ENCODE assay signal across 8 cellular contexts in the genomic region with DNA sequence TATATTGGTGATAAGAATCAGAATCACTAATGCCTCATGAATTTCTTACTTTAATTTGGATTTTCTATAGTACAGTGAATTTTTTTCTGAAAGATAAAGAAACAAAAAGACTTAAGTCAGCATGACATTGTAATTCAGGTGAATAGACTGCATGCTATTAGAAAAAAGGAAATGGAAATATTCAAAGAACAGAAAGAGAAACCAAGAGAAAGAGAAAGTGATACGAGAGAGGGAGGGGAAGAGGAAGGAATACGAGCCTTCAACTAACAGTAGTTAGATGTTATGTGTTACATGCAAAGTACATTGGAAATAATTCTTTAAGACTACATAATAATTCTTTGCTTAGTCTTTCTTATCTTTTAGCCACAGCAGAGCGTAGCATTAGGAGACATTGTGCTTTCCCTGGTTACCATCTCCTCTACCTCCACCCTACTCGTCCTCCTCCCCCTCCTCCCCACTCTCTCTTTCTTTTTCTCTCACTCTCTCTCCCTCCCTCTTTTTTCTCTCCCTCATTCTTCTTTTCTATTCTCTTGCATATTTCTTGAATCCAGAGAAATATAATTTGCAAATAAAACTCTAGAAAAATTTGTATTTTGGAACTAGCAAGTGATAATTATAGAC. TPM values are rescaled to one million over a fixed set of nuclear protein-coding genes. Genes with fewer than 3 reads are reported as not detected.
DNase-seq lines count a peak whose midpoint lies in the region; ATAC-seq and TF ChIP-seq lines count a peak whose summit lies in the region.

No MANE protein-coding gene starts in this region.

- H3K4me1 ChIP-seq in DND-41 (ENCODE audit: insufficient read depth, low read length), result no peaks in the 10 kb centered on the region

- ATAC-seq in DND-41 (ENCODE audit: insufficient read depth, low read depth) (peak; percentile 70), GM19455 (IDR thresholded peaks at IDR 0.05; ENCODE audit: unreplicated experiment) (peak; percentile 94), HG03439 (IDR thresholded peaks at IDR 0.05; ENCODE audit: unreplicated experiment) (peak; percentile 94)

- no peaks in the 10 kb centered on the region for H3K36me3 ChIP-seq in DND-41 (ENCODE audit: insufficient read depth, low read length)

- TF ChIP-seq CTCF in DND-41 (IDR thresholded peaks at IDR 0.05; ENCODE audit: borderline replicate concordance, extremely low read depth, low read length, poor library complexity, severe bottlenecking), result no peak

- H3K9ac ChIP-seq in DND-41 (ENCODE audit: low read depth, low read length), result no peak overlapping the region

- no peaks in the 10 kb centered on the region for H3K9me3 ChIP-seq in DND-41 (ENCODE audit: insufficient read depth, low read length, severe bottlenecking)

- no peak overlapping the region for H3K4me3 ChIP-seq in DND-41 (ENCODE audit: low read depth in 1 of 2, low read length in 2 of 2)

- no peaks in the 10 kb centered on the region for H4K20me1 ChIP-seq in DND-41 (ENCODE audit: insufficient read depth, low read length)

- no peaks in the 10 kb centered on the region for H3K79me2 ChIP-seq in DND-41 (ENCODE audit: insufficient read depth, low read length)

- no peaks in the 10 kb centered on the region for H3K27me3 ChIP-seq in DND-41 (ENCODE audit: insufficient read depth, low read length, poor library complexity)

- no peak overlapping the region for H3K27ac ChIP-seq in DND-41 (ENCODE audit: low read length)

- DNase-seq in DND-41, result no peak
- DNase-seq in dermis microvascular lymphatic vessel endothelial cell (ENCODE audit: low read depth in 2 of 2), result peak; percentile 21 to 27
- DNase-seq in globus pallidus (ENCODE audit: low spot score), result no peak
- DNase-seq in cortex of kidney (lab: John Stamatoyannopoulos, UW), result no peak
- no peak for DNase-seq in SHP77 treated with DMSO at 0.1 percent for 48 hours (lab: John Stamatoyannopoulos, UW)
- DNase-seq in islet precursor cell, result no peak

- H2AFZ ChIP-seq in DND-41 (ENCODE audit: low read depth, low read length), result no peak overlapping the region

- H3K4me2 ChIP-seq in DND-41 (ENCODE audit: insufficient read depth, low read length), result no peak overlapping the region

RNA-seq across cellular contexts. Expression of gene ADGRL4, which starts 46.4 kb away (rescaled TPM):
- 121 and 125 TPM in 2 replicates for total RNA-seq in dermis microvascular lymphatic vessel endothelial cell

Comparison
In these comparisons a context has a peak if more than half of its experiments do, and no peak if none do; other contexts are left out.
1. DNase-seq: peak in dermis microvascular lymphatic vessel endothelial cell (2 of 2); none in DND-41 (single experiment), globus pallidus (single experiment), cortex of kidney (single experiment), SHP77 treated with DMSO at 0.1 percent for 48 hours (single experiment) and islet precursor cell (single experiment).
2. Peak in every context shown above with its lines, with median percentiles within 50 percentile points of each other: ATAC-seq.